ENCODE assay signal across 2 cellular contexts in the genomic region with DNA sequence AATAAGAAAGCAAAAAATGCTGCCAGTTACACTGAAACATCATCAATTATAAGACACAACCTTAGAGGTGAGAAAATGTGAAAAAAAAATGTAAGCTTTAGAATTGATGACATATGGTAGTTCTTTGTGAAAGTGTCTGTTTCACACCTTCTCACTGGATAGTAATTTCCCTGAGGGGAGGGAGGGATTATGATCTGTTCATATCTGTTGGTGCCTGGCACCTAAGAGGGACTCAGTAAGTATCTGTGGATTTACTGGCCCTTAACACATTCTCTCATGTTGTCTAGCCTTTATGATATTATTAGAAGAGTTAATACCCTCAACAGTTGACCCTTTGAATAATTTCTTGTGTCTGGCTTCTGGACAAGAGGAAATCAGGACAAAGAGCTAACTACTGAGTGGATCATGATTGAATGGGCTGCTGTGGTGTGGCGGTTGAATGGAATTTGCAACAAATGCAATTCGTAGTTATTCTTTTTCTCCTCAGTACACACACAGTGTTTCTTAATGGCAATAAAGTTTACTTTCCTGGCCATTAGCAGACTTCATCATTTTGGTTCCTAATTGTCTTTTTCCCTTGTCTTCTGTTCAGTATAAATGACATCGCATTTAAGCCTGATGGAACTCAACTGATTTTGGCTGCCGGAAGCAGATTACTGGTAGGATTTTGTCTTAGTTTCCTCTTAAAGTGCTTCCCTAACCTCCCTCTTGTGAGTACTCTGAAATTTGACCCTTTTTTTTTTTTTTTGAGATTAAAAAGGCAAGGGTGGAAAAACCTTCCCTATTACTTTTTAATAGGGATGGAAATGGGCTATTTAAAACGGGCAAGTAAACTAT.
TF ChIP-seq lines count a peak whose summit lies in the region.

No MANE protein-coding gene starts in this region.

TF ChIP-seq in endothelial cell of umbilical vein, 7 proteins besides CTCF, POLR2A, EP300 and RAD21:
- TF ChIP-seq MYC (IDR thresholded peaks at IDR 0.05; ENCODE audit: low read depth, low read length) (no peak), POLR2AphosphoS5 (IDR thresholded peaks at IDR 0.05; ENCODE audit: insufficient read depth, low read depth, low read length) (no peak), MAX (IDR thresholded peaks at IDR 0.05; ENCODE audit: insufficient read depth, insufficient read length) (no peak), EZH2 (IDR thresholded peaks at IDR 0.05; ENCODE audit: borderline replicate concordance, low read depth, low read length, severe bottlenecking) (no peak), GATA2 (IDR thresholded peaks at IDR 0.05; ENCODE audit: insufficient read depth, insufficient read length, low read depth, low read length) (no peak), FOS (IDR thresholded peaks at IDR 0.05; ENCODE audit: borderline replicate concordance, insufficient read depth, low read length) (no peak), JUN (IDR thresholded peaks at IDR 0.05; ENCODE audit: borderline replicate concordance, insufficient read depth, insufficient read length, low read depth) (no peak)
TF ChIP-seq in endothelial cell of umbilical vein: peak in this region for 0.

TF ChIP-seq in SK-N-SH treated with all-trans-retinoic acid at 6 μM for 48 hours, 23 proteins besides CTCF, POLR2A, EP300 and RAD21:
- TF ChIP-seq ZC3H10 (CRISPR knock-in tag; IDR thresholded peaks at IDR 0.05) (no peak), ZNF70 (CRISPR knock-in tag; IDR thresholded peaks at IDR 0.05) (no peak), ESRRG (CRISPR knock-in tag; IDR thresholded peaks at IDR 0.05) (no peak)
TF ChIP-seq in SK-N-SH treated with all-trans-retinoic acid at 6 μM for 48 hours: peak in this region for 0.
